ENCODE assay signal across 8 cellular contexts in the genomic region with DNA sequence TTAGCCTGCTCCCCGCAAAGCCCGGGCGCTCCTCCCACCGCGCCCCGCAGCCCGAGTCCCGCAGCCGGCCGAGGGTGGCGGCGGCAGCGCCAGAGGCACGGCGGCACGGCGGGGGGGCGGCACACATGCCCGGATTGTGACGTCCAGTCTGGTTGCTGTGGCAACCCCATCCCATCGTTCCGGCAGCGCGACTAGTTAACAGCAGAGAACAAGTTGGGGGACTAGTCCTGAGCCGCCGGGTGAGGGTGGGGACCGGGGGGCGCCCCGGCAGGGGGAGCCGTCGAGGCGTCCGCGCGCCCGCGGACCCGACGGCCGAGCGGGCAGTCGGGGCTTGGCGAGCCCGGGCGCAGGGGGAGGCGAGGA. TPM values are rescaled to one million over a fixed set of nuclear protein-coding genes. Genes with fewer than 3 reads are reported as not detected.
DNase-seq lines count a peak whose midpoint lies in the region; ATAC-seq and TF ChIP-seq lines count a peak whose summit lies in the region.

TSS of gene CHD5 (minus strand) at position 107 of the 363 bp plus-strand sequence. CDS start 298 bp downstream, outside the sequence.

- peaks cover 38% of the 10 kb centered on the region for H3K4me1 Mint-ChIP-seq in WTC11
- H3K4me1 Mint-ChIP-seq in activated CD4-positive, alpha-beta memory T cell treated with anti-CD3 and anti-CD28 coated beads, Interleukin-2, amount 10 ng/mL, durations not matched to agents 7 days and 5 days = peaks cover 26% of the 10 kb centered on the region

- H3K36me3 Mint-ChIP-seq in WTC11 = no peaks in the 10 kb centered on the region; the same call in 1 of the 2 replicates
- H3K36me3 Mint-ChIP-seq in activated CD4-positive, alpha-beta memory T cell treated with anti-CD3 and anti-CD28 coated beads, Interleukin-2, amount 10 ng/mL, durations not matched to agents 7 days and 5 days (ENCODE audit: low read depth) = peaks cover 8% of the 10 kb centered on the region

- H3K27me3 Mint-ChIP-seq in WTC11 (ENCODE audit: low read depth) = peaks cover 56% of the 10 kb centered on the region
- peaks cover 50% of the 10 kb centered on the region for H3K27me3 Mint-ChIP-seq in activated CD4-positive, alpha-beta memory T cell treated with anti-CD3 and anti-CD28 coated beads, Interleukin-2, amount 10 ng/mL, durations not matched to agents 7 days and 5 days

- DNase-seq in stimulated activated CD4-positive, alpha-beta T cell treated with anti-CD3 and anti-CD28 coated beads, Interleukin-15, amount 100 ng/mL, for 24 hours = peak; percentile 29
- DNase-seq in stimulated activated CD4-positive, alpha-beta T cell treated with anti-CD3 and anti-CD28 coated beads, Interleukin-4, amount 100 ng/mL, for 4 hours = no peak
- DNase-seq in WTC11 (ENCODE audit: low spot score) (peak; percentile 74), left kidney (ENCODE audit: low read depth, low spot score) (peak; percentile 41), medulla oblongata (ENCODE audit: extremely low spot score) (no peak)
- no peak for DNase-seq in activated effector memory CD4-positive, alpha-beta T cell treated with Interleukin-2 at 50 U/mL for 16 hours
- DNase-seq in activated CD4-positive, alpha-beta memory T cell treated with anti-CD3 and anti-CD28 coated beads, Interleukin-2, amount 10 ng/mL, durations not matched to agents 7 days and 5 days = no peak

- no peak for TF ChIP-seq CTCF in WTC11 (IDR thresholded peaks at IDR 0.05)

- ATAC-seq in WTC11 (peak; percentile 6; the same call in 1 of the 2 replicates), GM21367 (IDR thresholded peaks at IDR 0.05; ENCODE audit: unreplicated experiment) (no peak)

- H3K27ac Mint-ChIP-seq in WTC11 = no peak within 1 kb of the TSS
- H3K27ac Mint-ChIP-seq in activated CD4-positive, alpha-beta memory T cell treated with anti-CD3 and anti-CD28 coated beads, Interleukin-2, amount 10 ng/mL, durations not matched to agents 7 days and 5 days = no peak within 1 kb of the TSS

- peak within 1 kb of the TSS; percentile 69 for H3K4me3 Mint-ChIP-seq in WTC11
- H3K4me3 Mint-ChIP-seq in activated CD4-positive, alpha-beta memory T cell treated with anti-CD3 and anti-CD28 coated beads, Interleukin-2, amount 10 ng/mL, durations not matched to agents 7 days and 5 days = no peak within 1 kb of the TSS

- POLR2A ChIA-PET in WTC11 (lab: Charles Lee) = no interaction called here
- POLR2A ChIA-PET in activated CD4-positive, alpha-beta memory T cell treated with anti-CD3 and anti-CD28 coated beads, Interleukin-2, amount 10 ng/mL, durations not matched to agents 7 days and 5 days (lab: Charles Lee) = no interaction called here

- CTCF ChIA-PET in WTC11 (lab: Charles Lee) = interaction anchor here (6.2 kb wide), 1 partner anchor 26 kb away, joined by 47 read pairs; the partner anchor contains the start of gene RNF207
- CTCF ChIA-PET in activated CD4-positive, alpha-beta memory T cell treated with anti-CD3 and anti-CD28 coated beads, Interleukin-2, amount 10 ng/mL, durations not matched to agents 7 days and 5 days (lab: Charles Lee) = no interaction called here

- H3K9me3 Mint-ChIP-seq in WTC11 = no peaks in the 10 kb centered on the region
- H3K9me3 Mint-ChIP-seq in activated CD4-positive, alpha-beta memory T cell treated with anti-CD3 and anti-CD28 coated beads, Interleukin-2, amount 10 ng/mL, durations not matched to agents 7 days and 5 days = no peaks in the 10 kb centered on the region

TF ChIP-seq in WTC11, 78 proteins besides CTCF, POLR2A, EP300 and RAD21:
- TF ChIP-seq USF2 (CRISPR knock-in tag; IDR thresholded peaks at IDR 0.05) (peak; percentile 4; the same call in 1 of the 2 replicates), TEAD1 (CRISPR knock-in tag; IDR thresholded peaks at IDR 0.05) (no peak)

RNA-seq across cellular contexts. Expression of gene CHD5, which starts in this region (rescaled TPM):
- total RNA-seq in WTC11 (2021) = 1.6 to 2.4 TPM (median 1.6 TPM) in 3 replicates
- under 1 TPM; 0.10 to 0.18 TPM for total RNA-seq in activated CD4-positive, alpha-beta memory T cell treated with anti-CD3 and anti-CD28 coated beads, Interleukin-2, amount 10 ng/mL, durations not matched to agents 7 days and 5 days

Comparison
In these comparisons a context has a peak if more than half of its experiments do, and no peak if none do; other contexts are left out.
1. DNase-seq: peak in stimulated activated CD4-positive, alpha-beta T cell treated with anti-CD3 and anti-CD28 coated beads, Interleukin-15, amount 100 ng/mL, for 24 hours (single experiment), WTC11 (single experiment) and left kidney (single experiment); none in stimulated activated CD4-positive, alpha-beta T cell treated with anti-CD3 and anti-CD28 coated beads, Interleukin-4, amount 100 ng/mL, for 4 hours (0 of 2), medulla oblongata (single experiment), activated effector memory CD4-positive, alpha-beta T cell treated with Interleukin-2 at 50 U/mL for 16 hours (single experiment) and activated CD4-positive, alpha-beta memory T cell treated with anti-CD3 and anti-CD28 coated beads, Interleukin-2, amount 10 ng/mL, durations not matched to agents 7 days and 5 days (single experiment).